In the genomic region with DNA sequence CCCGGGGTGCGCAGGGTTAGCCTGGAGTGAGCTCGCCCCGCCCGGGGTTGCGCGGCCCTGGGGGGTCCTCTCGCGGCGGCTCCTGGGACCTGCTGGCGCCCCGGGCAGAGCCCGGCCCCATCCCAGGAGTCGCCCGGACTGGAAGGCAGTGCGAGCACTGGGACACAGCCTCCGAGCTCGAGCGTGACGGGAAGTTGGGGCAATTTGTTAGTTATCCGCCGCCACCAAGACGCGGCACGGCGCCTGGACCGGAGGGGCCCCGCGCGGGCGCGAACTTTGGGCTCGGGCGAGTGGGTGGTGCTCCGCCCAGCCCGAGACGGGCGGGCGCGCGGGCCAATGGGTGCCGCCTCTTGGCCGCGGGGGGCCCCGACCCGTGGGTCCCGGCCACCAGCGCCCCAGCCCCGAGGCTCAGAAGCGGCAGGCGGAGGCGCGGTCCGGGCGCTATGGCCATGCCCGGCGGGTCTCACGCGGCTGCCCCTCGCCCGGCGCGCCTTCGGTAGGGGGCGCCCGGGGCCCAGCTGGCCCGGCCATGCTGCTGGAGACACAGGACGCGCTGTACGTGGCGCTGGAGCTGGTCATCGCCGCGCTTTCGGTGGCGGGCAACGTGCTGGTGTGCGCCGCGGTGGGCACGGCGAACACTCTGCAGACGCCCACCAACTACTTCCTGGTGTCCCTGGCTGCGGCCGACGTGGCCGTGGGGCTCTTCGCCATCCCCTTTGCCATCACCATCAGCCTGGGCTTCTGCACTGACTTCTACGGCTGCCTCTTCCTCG, we compare ENCODE assay signal across 8 cellular contexts. TPM values are rescaled to one million over a fixed set of nuclear protein-coding genes. Genes with fewer than 3 reads are reported as not detected.
DNase-seq lines count a peak whose midpoint lies in the region; ATAC-seq and TF ChIP-seq lines count a peak whose summit lies in the region.

ADORA2B (plus strand) TSS at position 411 of the 773 bp plus-strand sequence; CDS start at position 530, 119 bp downstream.

- TF ChIP-seq POLR2A in Raji (IDR thresholded peaks at IDR 0.05; ENCODE audit: insufficient read depth, low read depth, low read length): peak; percentile 55

- H3K27ac Mint-ChIP-seq in activated naive CD8-positive, alpha-beta T cell treated with anti-CD3 and anti-CD28 coated beads, Interleukin-2, amount 50 U/mL, for 24 hours: peak within 1 kb of the TSS; percentile 34

- H3K27me3 Mint-ChIP-seq in activated naive CD8-positive, alpha-beta T cell treated with anti-CD3 and anti-CD28 coated beads, Interleukin-2, amount 50 U/mL, for 24 hours: peaks cover 35% of the 10 kb centered on the region

- H3K36me3 Mint-ChIP-seq in activated naive CD8-positive, alpha-beta T cell treated with anti-CD3 and anti-CD28 coated beads, Interleukin-2, amount 50 U/mL, for 24 hours (ENCODE audit: low read depth): no peaks in the 10 kb centered on the region

- H3K4me1 Mint-ChIP-seq in activated naive CD8-positive, alpha-beta T cell treated with anti-CD3 and anti-CD28 coated beads, Interleukin-2, amount 50 U/mL, for 24 hours: peaks cover 19% of the 10 kb centered on the region

- in situ Hi-C loops in GM13977 (cut with MboI; ENCODE audit: low pct_unique_long_range_greater_than_20kb, low sequenced_read_pairs, unreplicated experiment): no loop called here

- H3K9me3 Mint-ChIP-seq in activated naive CD8-positive, alpha-beta T cell treated with anti-CD3 and anti-CD28 coated beads, Interleukin-2, amount 50 U/mL, for 24 hours: no peaks in the 10 kb centered on the region

- peak; percentile 51 for ATAC-seq in HG03460 (IDR thresholded peaks at IDR 0.05; ENCODE audit: unreplicated experiment)
- ATAC-seq in activated naive CD8-positive, alpha-beta T cell treated with anti-CD3 and anti-CD28 coated beads, Interleukin-2, amount 50 U/mL, for 24 hours: peak; percentile 74

- DNase-seq in GM13977 (ENCODE audit: low spot score): peak; percentile 87
- DNase-seq in activated naive CD8-positive, alpha-beta T cell treated with anti-CD3 and anti-CD28 coated beads, Interleukin-2, amount 50 U/mL, for 24 hours: peak; percentile 69
- DNase-seq in cardiac septum (ENCODE audit: low spot score): peak; percentile 82
- peak; percentile 22 for DNase-seq in pons (ENCODE audit: low spot score)
- DNase-seq in NK-92 (lab: John Stamatoyannopoulos, UW; ENCODE audit: unreplicated experiment): no peak
- no peak for DNase-seq in KG1 (lab: John Stamatoyannopoulos, UW)

- intact Hi-C loops in cardiac septum (cut with DNase I): no loop called here

- peak; percentile 67 for TF ChIP-seq CTCF in GM13977 (IDR thresholded peaks at IDR 0.05; ENCODE audit: extremely low read depth, insufficient read depth, missing control alignments)

- H3K4me3 Mint-ChIP-seq in activated naive CD8-positive, alpha-beta T cell treated with anti-CD3 and anti-CD28 coated beads, Interleukin-2, amount 50 U/mL, for 24 hours: peak within 1 kb of the TSS; percentile 76

RNA-seq across cellular contexts. Expression of gene ADORA2B, which starts in this region (rescaled TPM):
- 1.3 TPM for total RNA-seq in cardiac septum

Comparison
In these comparisons a context has a peak if more than half of its experiments do, and no peak if none do; other contexts are left out.
1. DNase-seq: peak in GM13977 (single experiment), activated naive CD8-positive, alpha-beta T cell treated with anti-CD3 and anti-CD28 coated beads, Interleukin-2, amount 50 U/mL, for 24 hours (single experiment), cardiac septum (single experiment) and pons (single experiment); none in NK-92 (single experiment) and KG1 (single experiment).